14 cellular contexts compared by ENCODE assay signal in genomic region chr3:67526246-67526645, GRCh38.
A peak's percentile ranks its signal among the peaks of the same experiment; 100 is the strongest.
DNase-seq lines count a peak whose midpoint lies in the region; ATAC-seq and TF ChIP-seq lines count a peak whose summit lies in the region.
"Had no signal": no experiment of that assay in that cellular context is flagged by ENCODE, and none has a peak within 500 bp of the region (broad histone marks: within the 10 kb centered on the region; RNA-seq: fewer than 3 reads in every experiment).

No MANE protein-coding gene starts in this region.

- H3K4me1 Mint-ChIP-seq in stimulated activated memory B cell treated with anti-CD40 and anti-IgM and Interleukin-4, amounts not matched to agents 10 μg/mL and 1 μg/mL and 100 μg/mL, for 72 hours, result peaks cover 6% of the 10 kb centered on the region

- no peak for TF ChIP-seq POLR2A in GM18505 (IDR thresholded peaks at IDR 0.05; ENCODE audit: borderline replicate concordance, extremely low read depth, insufficient read depth, insufficient read length)

- H3K4me3 Mint-ChIP-seq in stimulated activated memory B cell treated with anti-CD40 and anti-IgM and Interleukin-4, amounts not matched to agents 10 μg/mL and 1 μg/mL and 100 μg/mL, for 72 hours, result no peak overlapping the region
- H3K4me3 Mint-ChIP-seq: B cell; nephron; stimulated activated naive B cell treated with anti-CD40 and anti-IgM and Interleukin-4, amounts not matched to agents 10 μg/mL and 1 μg/mL and 100 μg/mL, for 72 hours had no signal

- H3K9me3 ChIP-seq in PC-3 (ENCODE audit: low read length), result no peaks in the 10 kb centered on the region

- H3K4me3 ChIP-seq in PC-3 (ENCODE audit: low read length), result no peak overlapping the region

- peaks cover 4% of the 10 kb centered on the region for H3K4me1 ChIP-seq in PC-3 (ENCODE audit: insufficient read depth, low read length)

- H3K79me2 ChIP-seq in PC-3 (ENCODE audit: low read length), result no peaks in the 10 kb centered on the region

- H3K9me3 Mint-ChIP-seq in stimulated activated memory B cell treated with anti-CD40 and anti-IgM and Interleukin-4, amounts not matched to agents 10 μg/mL and 1 μg/mL and 100 μg/mL, for 72 hours, result no peaks in the 10 kb centered on the region
- H3K9me3 Mint-ChIP-seq: nephron; stimulated activated naive B cell treated with anti-CD40 and anti-IgM and Interleukin-4, amounts not matched to agents 10 μg/mL and 1 μg/mL and 100 μg/mL, for 72 hours had no signal

- POLR2A ChIA-PET in PC-3 (lab: Charles Lee; ENCODE audit: unreplicated experiment), result no interaction called here

- no peaks in the 10 kb centered on the region for H4K20me1 ChIP-seq in PC-3 (ENCODE audit: low read length)

- no peaks in the 10 kb centered on the region for H3F3A ChIP-seq in PC-3 (ENCODE audit: low read length, unreplicated experiment)

- H3K9ac ChIP-seq in PC-3 (ENCODE audit: low read length), result no peak overlapping the region

- no peaks in the 10 kb centered on the region for H3K27me3 ChIP-seq in PC-3 (ENCODE audit: low read length)

- H3K4me2 ChIP-seq in PC-3 (ENCODE audit: low read length), result no peak overlapping the region

- no TSS peak for BruUV-seq in PC-3 (replicated peaks; lab: Mats Ljungman, UMichigan)

- CTCF ChIA-PET in PC-3 (lab: Charles Lee), result no interaction called here

- no peak overlapping the region for H2AFZ ChIP-seq in PC-3 (ENCODE audit: low read length)

- peak; percentile 73 for ATAC-seq in PC-3
- ATAC-seq in esophagus mucosa, result peak; percentile 68
- ATAC-seq in stimulated activated memory B cell treated with anti-CD40 and anti-IgM and Interleukin-4, amounts not matched to agents 10 μg/mL and 1 μg/mL and 100 μg/mL, for 72 hours, result no peak
- ATAC-seq in GM18505 (IDR thresholded peaks at IDR 0.05; ENCODE audit: unreplicated experiment), result no peak
- ATAC-seq in HG03432 (IDR thresholded peaks at IDR 0.05; ENCODE audit: unreplicated experiment), result no peak
- ATAC-seq: stimulated activated naive B cell treated with anti-CD40 and anti-IgM and Interleukin-4, amounts not matched to agents 10 μg/mL and 1 μg/mL and 100 μg/mL, for 72 hours had no signal

- no peak overlapping the region for H3K27ac Mint-ChIP-seq in stimulated activated memory B cell treated with anti-CD40 and anti-IgM and Interleukin-4, amounts not matched to agents 10 μg/mL and 1 μg/mL and 100 μg/mL, for 72 hours
- H3K27ac Mint-ChIP-seq: B cell; nephron; stimulated activated naive B cell treated with anti-CD40 and anti-IgM and Interleukin-4, amounts not matched to agents 10 μg/mL and 1 μg/mL and 100 μg/mL, for 72 hours had no signal

- no peaks in the 10 kb centered on the region for H3K27me3 Mint-ChIP-seq in stimulated activated memory B cell treated with anti-CD40 and anti-IgM and Interleukin-4, amounts not matched to agents 10 μg/mL and 1 μg/mL and 100 μg/mL, for 72 hours
- H3K27me3 Mint-ChIP-seq: B cell; stimulated activated naive B cell treated with anti-CD40 and anti-IgM and Interleukin-4, amounts not matched to agents 10 μg/mL and 1 μg/mL and 100 μg/mL, for 72 hours had no signal

- no peaks in the 10 kb centered on the region for H3K9me2 ChIP-seq in PC-3 (replicated peaks; ENCODE audit: low read length)

- H3K36me3 Mint-ChIP-seq in stimulated activated memory B cell treated with anti-CD40 and anti-IgM and Interleukin-4, amounts not matched to agents 10 μg/mL and 1 μg/mL and 100 μg/mL, for 72 hours, result peaks cover 52% of the 10 kb centered on the region

- no peak overlapping the region for H3K27ac ChIP-seq in PC-3 (ENCODE audit: low read length)

- peak; percentile 28 for DNase-seq in NCI-H82 (lab: John Stamatoyannopoulos, UW)
- DNase-seq in NCI-H82 treated with DMSO at 0.1 percent for 48 hours (lab: John Stamatoyannopoulos, UW; ENCODE audit: unreplicated experiment), result no peak
- peak; percentile 50 for DNase-seq in PC-3
- DNase-seq in stromal cell of bone marrow (ENCODE audit: low read depth), result peak; percentile 94
- DNase-seq: activated CD8-positive, alpha-beta memory T cell treated with anti-CD3 and anti-CD28 coated beads, Interleukin-2, amount 50 U/mL, for 4 hours; anterior cingulate cortex; stimulated activated naive B cell treated with anti-CD40 and anti-IgM and Interleukin-4, amounts not matched to agents 10 μg/mL and 1 μg/mL and 100 μg/mL, for 72 hours; T-helper 9 cell had no signal

- intact Hi-C loops in PC-3 (cut with micrococcal nuclease), result no loop called here

- no peaks in the 10 kb centered on the region for H3K36me3 ChIP-seq in PC-3 (ENCODE audit: low read depth, low read length)

- TF ChIP-seq CTCF in PC-3 (conservative IDR thresholded peaks at IDR 0.05; ENCODE audit: low read depth, low read length), result no peak

Comparison
In these comparisons a context has a peak if more than half of its experiments do, and no peak if none do; other contexts are left out.
1. ATAC-seq: peak in PC-3 (single experiment) and esophagus mucosa (single experiment); none in stimulated activated memory B cell treated with anti-CD40 and anti-IgM and Interleukin-4, amounts not matched to agents 10 μg/mL and 1 μg/mL and 100 μg/mL, for 72 hours (single experiment), GM18505 (single experiment) and HG03432 (single experiment).